23 cellular contexts compared by ENCODE assay signal in genomic region chr10:128779457-128779856, GRCh38.
"Had no signal": no experiment of that assay in that cellular context is flagged by ENCODE, and none has a peak within 500 bp of the region (broad histone marks: within the 10 kb centered on the region; RNA-seq: fewer than 3 reads in every experiment).

No MANE protein-coding gene starts in this region.

- H3K9me3 Mint-ChIP-seq: natural killer cell; nephron progenitor cell; stimulated activated effector memory CD8-positive, alpha-beta T cell treated with anti-CD3 and anti-CD28 coated beads, Interleukin-12 subunit alpha, Interleukin-12 subunit beta, amount 100 ng/mL, for 72 hours; stimulated activated naive B cell treated with anti-CD40 and anti-IgM and Interleukin-4, amounts not matched to agents 10 μg/mL and 1 μg/mL and 100 μg/mL, for 72 hours; stimulated activated naive CD8-positive, alpha-beta T cell treated with anti-CD3 and anti-CD28 coated beads, Interleukin-15, Interleukin-2, amounts not matched to agents 100 ng/mL and 50 ng/mL, for 24 hours had no signal

- H3K36me3 Mint-ChIP-seq: naive thymus-derived CD4-positive, alpha-beta T cell; natural killer cell; stimulated activated effector memory CD8-positive, alpha-beta T cell treated with anti-CD3 and anti-CD28 coated beads, Interleukin-12 subunit alpha, Interleukin-12 subunit beta, amount 100 ng/mL, for 72 hours; stimulated activated naive B cell treated with anti-CD40 and anti-IgM and Interleukin-4, amounts not matched to agents 10 μg/mL and 1 μg/mL and 100 μg/mL, for 72 hours had no signal

- FAIRE-seq: pancreas, small intestine had no signal

- H3K4me3 Mint-ChIP-seq: naive thymus-derived CD4-positive, alpha-beta T cell; natural killer cell; nephron progenitor cell; neural crest cell; stimulated activated effector memory CD8-positive, alpha-beta T cell treated with anti-CD3 and anti-CD28 coated beads, Interleukin-12 subunit alpha, Interleukin-12 subunit beta, amount 100 ng/mL, for 72 hours; stimulated activated naive B cell treated with anti-CD40 and anti-IgM and Interleukin-4, amounts not matched to agents 10 μg/mL and 1 μg/mL and 100 μg/mL, for 72 hours; stimulated activated naive CD8-positive, alpha-beta T cell treated with anti-CD3 and anti-CD28 coated beads, Interleukin-15, Interleukin-2, amounts not matched to agents 100 ng/mL and 50 ng/mL, for 24 hours had no signal

- H3K4me1 Mint-ChIP-seq: naive thymus-derived CD4-positive, alpha-beta T cell; natural killer cell; nephron progenitor cell; stimulated activated effector memory CD8-positive, alpha-beta T cell treated with anti-CD3 and anti-CD28 coated beads, Interleukin-12 subunit alpha, Interleukin-12 subunit beta, amount 100 ng/mL, for 72 hours; stimulated activated naive B cell treated with anti-CD40 and anti-IgM and Interleukin-4, amounts not matched to agents 10 μg/mL and 1 μg/mL and 100 μg/mL, for 72 hours had no signal

- H3K27me3 Mint-ChIP-seq: stimulated activated naive B cell treated with anti-CD40 and anti-IgM and Interleukin-4, amounts not matched to agents 10 μg/mL and 1 μg/mL and 100 μg/mL, for 72 hours had no signal

- DNase-seq: naive thymus-derived CD4-positive, alpha-beta T cell; natural killer cell; nephron progenitor cell; occipital lobe; pancreas; right cardiac atrium; right lobe of liver; sigmoid colon; small intestine; stimulated activated CD4-positive, alpha-beta T cell treated with anti-CD3 and anti-CD28 coated beads, Interleukin-15, amount 100 ng/mL, for 24 hours; stimulated activated CD4-positive, alpha-beta T cell treated with anti-CD3 and anti-CD28 coated beads, Interleukin-2, amount 100 ng/mL, for 24 hours; stimulated activated CD4-positive, alpha-beta T cell treated with anti-CD3 and anti-CD28 coated beads, Interleukin-2, amount 100 ng/mL, for 48 hours; stimulated activated CD4-positive, alpha-beta T cell treated with anti-CD3 and anti-CD28 coated beads, Interleukin-4, amount 100 ng/mL, for 24 hours; stimulated activated naive B cell treated with anti-CD40 and anti-IgM and Interleukin-4, amounts not matched to agents 10 μg/mL and 1 μg/mL and 100 μg/mL, for 72 hours; stimulated activated naive CD4-positive, alpha-beta T cell treated with Interleukin-2 at 50 U/mL for 16 hours; stomach; thyroid gland; trophoblast cell; upper lobe of right lung; uterus had no signal

- H3K27ac Mint-ChIP-seq: naive thymus-derived CD4-positive, alpha-beta T cell; natural killer cell; nephron progenitor cell; stimulated activated effector memory CD8-positive, alpha-beta T cell treated with anti-CD3 and anti-CD28 coated beads, Interleukin-12 subunit alpha, Interleukin-12 subunit beta, amount 100 ng/mL, for 72 hours; stimulated activated naive B cell treated with anti-CD40 and anti-IgM and Interleukin-4, amounts not matched to agents 10 μg/mL and 1 μg/mL and 100 μg/mL, for 72 hours; stimulated activated naive CD8-positive, alpha-beta T cell treated with anti-CD3 and anti-CD28 coated beads, Interleukin-15, Interleukin-2, amounts not matched to agents 100 ng/mL and 50 ng/mL, for 24 hours had no signal
